ENCODE assay signal across 1 cellular context in genomic region chr18:58290059-58290747, GRCh38.
TF ChIP-seq lines count a peak whose summit lies in the region.

No MANE protein-coding gene starts in this region.

TF ChIP-seq in GM23338, 12 proteins besides CTCF, POLR2A, EP300 and RAD21 (continued from another document):
- TF ChIP-seq ZNF462 (CRISPR knock-in tag; IDR thresholded peaks at IDR 0.05) (no peak), STAT1 (IDR thresholded peaks at IDR 0.05; ENCODE audit: unreplicated experiment) (no peak), ETS1 (IDR thresholded peaks at IDR 0.05) (no peak), NANOG (IDR thresholded peaks at IDR 0.05; ENCODE audit: borderline replicate concordance) (no peak)
